In the genomic region with DNA sequence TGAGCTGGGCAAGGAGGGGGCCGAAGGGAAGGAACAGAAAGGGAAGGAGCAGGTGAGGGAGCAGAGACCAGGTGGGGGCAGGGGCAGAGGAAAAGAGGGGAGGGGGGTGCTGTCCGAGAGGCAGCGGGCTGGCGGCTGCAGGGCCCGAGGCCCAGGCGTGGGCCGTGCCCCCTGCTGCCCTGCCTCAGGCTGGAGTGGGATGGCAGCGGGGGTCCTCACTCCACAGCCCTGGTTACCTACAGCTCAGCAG, we compare ENCODE assay signal across 1 cellular context.
TF ChIP-seq lines count a peak whose summit lies in the region.

No MANE protein-coding gene starts in this region.

TF ChIP-seq in K562, 482 proteins besides CTCF, POLR2A, EP300 and RAD21:
- no peak for TF ChIP-seq MCM3 (IDR thresholded peaks at IDR 0.05)
- no peak for TF ChIP-seq RFX7 (CRISPR knock-in tag; IDR thresholded peaks at IDR 0.05)
- no peak for TF ChIP-seq KLF10 (CRISPR knock-in tag; IDR thresholded peaks at IDR 0.05)
- no peak for TF ChIP-seq TRIM28 (IDR thresholded peaks at IDR 0.05)
